In the genomic region with DNA sequence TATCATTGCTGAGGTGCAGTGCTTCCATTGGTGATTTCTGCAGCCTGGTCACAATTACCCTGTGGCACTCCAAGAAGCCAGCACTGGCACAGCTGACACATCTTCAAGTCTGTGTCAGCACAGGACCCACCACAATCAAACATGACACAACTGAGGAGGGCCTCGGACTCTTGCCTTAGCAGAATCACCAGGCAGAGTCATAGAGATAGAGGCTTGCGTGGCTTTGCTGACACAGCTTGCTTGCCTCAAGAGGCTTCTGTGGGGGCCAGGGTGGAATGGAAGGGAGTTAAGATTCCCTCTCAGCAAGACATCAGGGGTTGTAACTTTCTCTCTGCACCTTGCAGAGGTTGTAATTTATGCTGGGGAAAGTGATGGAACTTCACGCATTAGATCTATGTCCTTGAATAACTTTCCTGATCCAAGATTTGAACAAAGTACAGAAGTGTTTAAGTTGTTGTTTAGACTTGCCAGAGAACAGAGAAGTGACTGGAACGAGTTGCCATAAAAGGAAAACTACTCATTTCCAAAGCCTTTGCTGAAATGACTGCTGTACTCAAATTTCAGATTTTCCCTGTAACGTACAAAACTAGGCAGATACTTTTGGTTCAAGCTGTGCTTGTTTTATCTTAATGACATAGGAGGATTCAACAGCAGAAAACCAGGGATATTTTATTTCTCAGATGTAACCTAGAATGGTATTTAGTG, we compare ENCODE assay signal across 15 cellular contexts.
A peak's percentile ranks its signal among the peaks of the same experiment; 100 is the strongest.
DNase-seq lines count a peak whose midpoint lies in the region; ATAC-seq, FAIRE-seq and TF ChIP-seq lines count a peak whose summit lies in the region.
"Had no signal": no experiment of that assay in that cellular context is flagged by ENCODE, and none has a peak within 500 bp of the region (broad histone marks: within the 10 kb centered on the region; RNA-seq: fewer than 3 reads in every experiment).

No MANE protein-coding gene starts in this region.

- BruUV-seq in GM12878 (replicated peaks; lab: Mats Ljungman, UMichigan): no TSS peak
- no TSS peak for BruUV-seq in A673 (replicated peaks; lab: Mats Ljungman, UMichigan)

- H3K79me2 ChIP-seq in GM12878 (ENCODE audit: control insufficient read depth, insufficient read depth, low read length) (no peaks in the 10 kb centered on the region), keratinocyte (ENCODE audit: control insufficient read depth, insufficient read depth, low read length) (no peaks in the 10 kb centered on the region)

- no peaks in the 10 kb centered on the region; the same call in 2 of the 3 replicates for H3K9me3 ChIP-seq in GM12878 (replicated peaks; ENCODE audit: control insufficient read depth, insufficient read depth, low read length)
- no peaks in the 10 kb centered on the region for H3K9me3 ChIP-seq in keratinocyte (ENCODE audit: control insufficient read depth, low read depth, low read length)
- no peaks in the 10 kb centered on the region for H3K9me3 ChIP-seq in A673 (ENCODE audit: low read depth, low read length, poor library complexity, severe bottlenecking)
- H3K9me3 ChIP-seq: body of pancreas had no signal

- no peak overlapping the region for H3K4me3 ChIP-seq in GM12878
- peak overlapping the region in 2 of 3 experiments; percentile 8 to 21 for H3K4me3 ChIP-seq in keratinocyte (ENCODE audit: control insufficient read depth in 2 of 3, extremely low read depth in 1 of 3, insufficient read depth in 2 of 3, low read depth in 1 of 3, low read length in 3 of 3)
- H3K4me3 ChIP-seq in A673 (ENCODE audit: low read depth, low read length, poor library complexity, severe bottlenecking): no peak overlapping the region
- H3K4me3 ChIP-seq: body of pancreas had no signal

- SMC1A ChIA-PET in GM12878 (lab: Charles Lee; ENCODE audit: uncharacterized antibody, unreplicated experiment): interaction anchor here (1.3 kb wide), 1 partner anchor 15 kb away, joined by 3 read pairs; no protein-coding TSS in a partner anchor

- H2AFZ ChIP-seq in GM12878 (ENCODE audit: control insufficient read depth, low read depth, low read length): no peak overlapping the region; the same call in 1 of the 2 replicates
- peak overlapping the region; percentile 81 for H2AFZ ChIP-seq in keratinocyte (ENCODE audit: control insufficient read depth, low read length)

- FAIRE-seq in GM12878 (lab: Jason Lieb, UNC) (peak; percentile 35), keratinocyte (lab: Jason Lieb, UNC) (peak; percentile 53)
- FAIRE-seq: GM12892 had no signal

- H3K4me2 ChIP-seq in GM12878 (ENCODE audit: control insufficient read depth, insufficient read depth): no peak overlapping the region
- peak overlapping the region; percentile 69 for H3K4me2 ChIP-seq in keratinocyte (ENCODE audit: control insufficient read depth, extremely low read depth, insufficient read depth, low read depth, low read length)

- H3K27ac ChIP-seq in GM12878 (ENCODE audit: control insufficient read depth, insufficient read depth) (no peak overlapping the region), keratinocyte (ENCODE audit: control insufficient read depth, insufficient read depth, low read length) (no peak overlapping the region), A673 (ENCODE audit: low read depth, low read length, poor library complexity, severe bottlenecking) (no peak overlapping the region)
- H3K27ac ChIP-seq: body of pancreas had no signal

- intact Hi-C loops in GM12878 (cut with micrococcal nuclease; ENCODE audit: unreplicated experiment) (no loop called here), A673 (cut with micrococcal nuclease; ENCODE audit: unreplicated experiment) (no loop called here)

- 30% methylated on average over 5 of the region's 5 CpGs for WGBS in GM12878 (ENCODE audit: insufficient coverage, insufficient replicate concordance, low lambda C conversion rate, missing lambda C conversion rate)

- CTCF ChIA-PET in GM12878 (lab: Yijun Ruan, JAX): no interaction called here
- CTCF ChIA-PET in A673 (lab: Charles Lee): no interaction called here

- no peak for TF ChIP-seq RAD21 in GM12878 (IDR thresholded peaks at IDR 0.05; ENCODE audit: insufficient read depth, low read depth, low read length)

- no peak for TF ChIP-seq EP300 in GM12878 (IDR thresholded peaks at IDR 0.05; ENCODE audit: borderline replicate concordance in 1 of 2, control insufficient read depth in 1 of 2, low read depth in 2 of 2, low read length in 2 of 2)

- H3K4me1 ChIP-seq in GM12878 (ENCODE audit: control insufficient read depth, insufficient read depth, low read length) (no peaks in the 10 kb centered on the region), keratinocyte (ENCODE audit: control insufficient read depth, extremely low read depth, insufficient read depth, low read length) (peaks cover 12% of the 10 kb centered on the region), A673 (ENCODE audit: insufficient read depth, low read length, poor library complexity, severe bottlenecking) (no peaks in the 10 kb centered on the region)
- H3K4me1 ChIP-seq: body of pancreas had no signal

- TF ChIP-seq CTCF in GM12878 (IDR thresholded peaks at IDR 0.05 in 2 of 3, conservative IDR thresholded peaks at IDR 0.05 in 1 of 3; ENCODE audit: control insufficient read depth in 2 of 3, extremely low read depth in 1 of 3, insufficient read depth in 1 of 3, low read depth in 3 of 3, low read length in 3 of 3) (no peak), keratinocyte (optimal IDR thresholded peaks at IDR 0.05 in 1 of 3, IDR thresholded peaks at IDR 0.05 in 1 of 3, conservative IDR thresholded peaks at IDR 0.05 in 1 of 3; ENCODE audit: extremely low read depth in 1 of 3, insufficient read depth in 2 of 3, low read length in 3 of 3) (no peak), A673 (conservative IDR thresholded peaks at IDR 0.05; ENCODE audit: low read depth, low read length) (no peak)

- POLR2A ChIA-PET in GM12878 (lab: Charles Lee) (no interaction called here), A673 (lab: Charles Lee; ENCODE audit: low non-redundant PET) (no interaction called here)

- H3K27me3 ChIP-seq in GM12878 (replicated peaks in 1 of 2; ENCODE audit: control insufficient read depth in 2 of 2, insufficient read depth in 2 of 2, low read length in 1 of 2): no peaks in the 10 kb centered on the region
- H3K27me3 ChIP-seq in keratinocyte (ENCODE audit: control insufficient read depth, extremely low read depth, insufficient read depth, low read length): no peaks in the 10 kb centered on the region
- no peaks in the 10 kb centered on the region for H3K27me3 ChIP-seq in A673 (replicated peaks; ENCODE audit: insufficient read depth, low read depth, low read length, poor library complexity)
- H3K27me3 ChIP-seq: body of pancreas had no signal

- H3K9ac ChIP-seq in GM12878 (ENCODE audit: control insufficient read depth, insufficient read depth, low read length) (no peak overlapping the region), keratinocyte (ENCODE audit: control insufficient read depth, extremely low read depth, insufficient read depth, low read length) (no peak overlapping the region)

- in situ Hi-C loops in GM12878 (cut with MboI): no loop called here

- no peaks in the 10 kb centered on the region for H3K9me1 ChIP-seq in keratinocyte (ENCODE audit: control insufficient read depth, extremely low read depth, insufficient read depth, low read length)

- RAD21 ChIA-PET in GM12878 (lab: Charles Lee; ENCODE audit: unreplicated experiment): no interaction called here

- H4K20me1 ChIP-seq in GM12878 (ENCODE audit: control insufficient read depth, insufficient read depth) (no peaks in the 10 kb centered on the region), keratinocyte (ENCODE audit: control insufficient read depth, extremely low read depth, insufficient read depth, low read length) (no peaks in the 10 kb centered on the region)

- H3K36me3 ChIP-seq in GM12878 (ENCODE audit: control insufficient read depth in 2 of 2, insufficient read depth in 2 of 2, low read length in 1 of 2) (no peaks in the 10 kb centered on the region), keratinocyte (ENCODE audit: control insufficient read depth in 2 of 2, extremely low read depth in 1 of 2, insufficient read depth in 2 of 2, low read length in 2 of 2) (no peaks in the 10 kb centered on the region), A673 (ENCODE audit: insufficient read depth, low read length, poor library complexity, severe bottlenecking) (no peaks in the 10 kb centered on the region)

- ATAC-seq in GM12878 (no peak), HG03571 (IDR thresholded peaks at IDR 0.05; ENCODE audit: unreplicated experiment) (no peak)
- ATAC-seq: body of pancreas had no signal

- TF ChIP-seq POLR2A in GM12878 (IDR thresholded peaks at IDR 0.05; ENCODE audit: low read depth, low read length): no peak

- DNase-seq in HCEC 1CT: peak; percentile 76
- no peak for DNase-seq in GM12878 (ENCODE audit: low read depth, low spot score)
- DNase-seq in keratinocyte (ENCODE audit: low read depth, low spot score): no peak
- peak; percentile 26 for DNase-seq in smooth muscle cell of the brain vasculature (ENCODE audit: low read depth, low spot score)
- no peak for DNase-seq in A673 (ENCODE audit: low spot score)
- no peak for DNase-seq in cerebellar cortex (ENCODE audit: low spot score)
- DNase-seq in activated T-cell treated with anti-CD3 and anti-CD28 coated beads for 4 hours: no peak
- DNase-seq: body of pancreas; Calu3; head of caudate nucleus; NCI-H2029; stimulated activated CD4-positive, alpha-beta T cell treated with anti-CD3 and anti-CD28 coated beads, Interleukin-2, amount 100 ng/mL, for 24 hours; T-helper 9 cell had no signal

- dilution Hi-C loops in keratinocyte (cut with MboI; ENCODE audit: extremely low pct_ligation_motif_present, low sequenced_read_pairs): no loop called here

TF ChIP-seq in GM12878, 131 proteins besides CTCF, POLR2A, EP300 and RAD21:
- TF ChIP-seq POLR2AphosphoS2 (IDR thresholded peaks at IDR 0.05; ENCODE audit: low read depth, low read length): no peak
- TF ChIP-seq, protein P1, sequence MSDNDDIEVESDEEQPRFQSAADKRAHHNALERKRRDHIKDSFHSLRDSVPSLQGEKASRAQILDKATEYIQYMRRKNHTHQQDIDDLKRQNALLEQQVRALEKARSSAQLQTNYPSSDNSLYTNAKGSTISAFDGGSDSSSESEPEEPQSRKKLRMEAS (IDR thresholded peaks at IDR 0.05; ENCODE audit: low read depth, low read length): no peak
- TF ChIP-seq SRF (IDR thresholded peaks at IDR 0.05; ENCODE audit: low read depth in 2 of 2, low read length in 2 of 2): 0 out of 4 replicates have a peak, but pooled peaks of 1 of the 2 experiments have one; percentile 14
- TF ChIP-seq FOXK2 (IDR thresholded peaks at IDR 0.05): no peak
- TF ChIP-seq RFX5 (IDR thresholded peaks at IDR 0.05; ENCODE audit: low read depth, low read length): no peak

Comparison
In these comparisons a context has a peak if more than half of its experiments do, and no peak if none do; other contexts are left out.
1. DNase-seq: peak in HCEC 1CT (single experiment) and smooth muscle cell of the brain vasculature (single experiment); none in GM12878 (single experiment), keratinocyte (single experiment), A673 (single experiment), cerebellar cortex (single experiment) and activated T-cell treated with anti-CD3 and anti-CD28 coated beads for 4 hours (single experiment).
2. H3K4me3 ChIP-seq: peak in keratinocyte (2 of 3); none in GM12878 (single experiment) and A673 (single experiment).